ENCODE assay signal across 2 cellular contexts in genomic region chr4:139556735-139557505, GRCh38.
A peak's percentile ranks its signal among the peaks of the same experiment; 100 is the strongest.
TF ChIP-seq lines count a peak whose summit lies in the region.

No MANE protein-coding gene starts in this region.

TF ChIP-seq in A549, 52 proteins besides CTCF, POLR2A, EP300 and RAD21 (continued from another document):
- no peak for TF ChIP-seq USF2 (IDR thresholded peaks at IDR 0.05)
- no peak for TF ChIP-seq MAFK (IDR thresholded peaks at IDR 0.05; ENCODE audit: partially characterized antibody)
- TF ChIP-seq HES2 (IDR thresholded peaks at IDR 0.05) = no peak
- no peak for TF ChIP-seq KDM1A (IDR thresholded peaks at IDR 0.05; ENCODE audit: low read depth)
- TF ChIP-seq HEYL (CRISPR knock-in tag; IDR thresholded peaks at IDR 0.05) = no peak
- no peak for TF ChIP-seq ELK1 (IDR thresholded peaks at IDR 0.05; ENCODE audit: low read depth, low read length)
- no peak for TF ChIP-seq CBX8 (IDR thresholded peaks at IDR 0.05)
- no peak for TF ChIP-seq RCOR1 (IDR thresholded peaks at IDR 0.05; ENCODE audit: low read depth, low read length)
- TF ChIP-seq ZNF302 (CRISPR knock-in tag; IDR thresholded peaks at IDR 0.05) = no peak
- TF ChIP-seq CHD4 (IDR thresholded peaks at IDR 0.05; ENCODE audit: borderline replicate concordance) = no peak
- TF ChIP-seq MAZ (IDR thresholded peaks at IDR 0.05; ENCODE audit: borderline replicate concordance, low read depth, low read length) = no peak
- peak; percentile 48; the same call in 1 of the 2 replicates for TF ChIP-seq E2F6 (IDR thresholded peaks at IDR 0.05; ENCODE audit: borderline replicate concordance, low read depth)
- no peak for TF ChIP-seq NPAS2 (CRISPR knock-in tag; IDR thresholded peaks at IDR 0.05; ENCODE audit: borderline replicate concordance)
- TF ChIP-seq MAX (IDR thresholded peaks at IDR 0.05) = peak; percentile 61
- TF ChIP-seq CEBPB (IDR thresholded peaks at IDR 0.05) = no peak

TF ChIP-seq in IMR-90, 13 proteins besides CTCF, POLR2A, EP300 and RAD21 (continued from another document):
- TF ChIP-seq NFE2L2 (IDR thresholded peaks at IDR 0.05; ENCODE audit: low read depth, low read length) (no peak), RCOR1 (IDR thresholded peaks at IDR 0.05; ENCODE audit: insufficient replicate concordance, low read length) (no peak), CEBPB (IDR thresholded peaks at IDR 0.05; ENCODE audit: low read depth, low read length) (no peak), MAZ (IDR thresholded peaks at IDR 0.05; ENCODE audit: borderline replicate concordance, low read depth, low read length) (no peak), CHD1 (IDR thresholded peaks at IDR 0.05; ENCODE audit: low read depth, low read length) (no peak), USF2 (IDR thresholded peaks at IDR 0.05; ENCODE audit: low read depth, low read length) (no peak), MXI1 (IDR thresholded peaks at IDR 0.05; ENCODE audit: borderline replicate concordance, low read depth, low read length) (no peak), SMC3 (IDR thresholded peaks at IDR 0.05; ENCODE audit: low read depth, low read length) (no peak), ELK1 (IDR thresholded peaks at IDR 0.05; ENCODE audit: borderline replicate concordance, low read depth, low read length) (no peak), FOS (IDR thresholded peaks at IDR 0.05; ENCODE audit: low read depth, low read length) (no peak), RFX5 (IDR thresholded peaks at IDR 0.05; ENCODE audit: low read depth, low read length) (no peak)
